Comparison of ENCODE assay signal across 1 cellular context in genomic region chr4:182880387-182881356, GRCh38.
TF ChIP-seq lines count a peak whose summit lies in the region.

No MANE protein-coding gene starts in this region.

TF ChIP-seq in HepG2, 621 proteins besides CTCF, POLR2A, EP300 and RAD21 (continued from another document and continues in another):
- TF ChIP-seq XRCC5 (optimal IDR thresholded peaks at IDR 0.05; ENCODE audit: low read length) (peak; percentile 72), ZNF761 (CRISPR knock-in tag; conservative IDR thresholded peaks at IDR 0.05) (peak; percentile 65; the same call in 1 of the 2 replicates), SNAPC2 (CRISPR knock-in tag; IDR thresholded peaks at IDR 0.05) (no peak; the same call in 1 of the 2 replicates), ZNF407 (CRISPR knock-in tag; IDR thresholded peaks at IDR 0.05; ENCODE audit: not compliant biosample characterization) (peak; percentile 44), YY1 (IDR thresholded peaks at IDR 0.05; ENCODE audit: insufficient read depth, insufficient replicate concordance, low read depth, low read length) (peak; percentile 40), FOSL1 (CRISPR knock-in tag; IDR thresholded peaks at IDR 0.05; ENCODE audit: borderline replicate concordance) (no peak), ZNF121 (CRISPR knock-in tag; IDR thresholded peaks at IDR 0.05) (peak; percentile 30; the same call in 1 of the 2 replicates), ZNF549 (CRISPR knock-in tag; IDR thresholded peaks at IDR 0.05) (no peak), RFX1 (IDR thresholded peaks at IDR 0.05) (no peak), ZBTB7B (CRISPR knock-in tag; IDR thresholded peaks at IDR 0.05) (0 out of 2 replicates have a peak, but pooled peaks have one; percentile 67), DR1 (CRISPR knock-in tag; IDR thresholded peaks at IDR 0.05) (no peak), RORA (CRISPR knock-in tag; IDR thresholded peaks at IDR 0.05) (no peak), ZNF781 (CRISPR knock-in tag; IDR thresholded peaks at IDR 0.05; ENCODE audit: borderline replicate concordance, not compliant biosample characterization) (peak; percentile 45), ZFP82 (CRISPR knock-in tag; IDR thresholded peaks at IDR 0.05; ENCODE audit: borderline replicate concordance) (no peak), ELF4 (CRISPR knock-in tag; IDR thresholded peaks at IDR 0.05; ENCODE audit: borderline replicate concordance) (no peak), TRIM22 (IDR thresholded peaks at IDR 0.05) (no peak), HNRNPLL (IDR thresholded peaks at IDR 0.05; ENCODE audit: low read depth, low read length, poor library complexity, severe bottlenecking) (peak; percentile 37), ZNF780A (CRISPR knock-in tag; IDR thresholded peaks at IDR 0.05) (no peak), JDP2 (CRISPR knock-in tag; IDR thresholded peaks at IDR 0.05; ENCODE audit: borderline replicate concordance) (no peak), GZF1 (CRISPR knock-in tag; IDR thresholded peaks at IDR 0.05) (0 out of 2 replicates have a peak, but pooled peaks have one; percentile 21), HBP1 (CRISPR knock-in tag; IDR thresholded peaks at IDR 0.05; ENCODE audit: low read depth) (0 out of 2 replicates have a peak, but pooled peaks have one; percentile 73), NPAS2 (CRISPR knock-in tag; IDR thresholded peaks at IDR 0.05; ENCODE audit: borderline replicate concordance) (no peak), MIXL1 (CRISPR knock-in tag; IDR thresholded peaks at IDR 0.05) (0 out of 2 replicates have a peak, but pooled peaks have one; percentile 12), HOXA3 (CRISPR knock-in tag; IDR thresholded peaks at IDR 0.05) (peak; percentile 85), HDAC6 (IDR thresholded peaks at IDR 0.05; ENCODE audit: low read depth, low read length) (no peak), PAF1 (CRISPR knock-in tag; IDR thresholded peaks at IDR 0.05) (no peak), FOXP4 (CRISPR knock-in tag; IDR thresholded peaks at IDR 0.05) (peak; percentile 64), MTERF4 (CRISPR knock-in tag; IDR thresholded peaks at IDR 0.05) (no peak), ZNF616 (CRISPR knock-in tag; IDR thresholded peaks at IDR 0.05; ENCODE audit: low read depth) (peak; percentile 62; the same call in 1 of the 2 replicates), ZNF605 (CRISPR knock-in tag; IDR thresholded peaks at IDR 0.05) (peak; percentile 98), ZNF460 (CRISPR knock-in tag; IDR thresholded peaks at IDR 0.05; ENCODE audit: borderline replicate concordance) (no peak; the same call in 1 of the 2 replicates), DRAP1 (CRISPR knock-in tag; IDR thresholded peaks at IDR 0.05) (peak; percentile 58; the same call in 1 of the 2 replicates), RCOR2 (CRISPR knock-in tag; IDR thresholded peaks at IDR 0.05) (peak; percentile 83), SP4 (CRISPR knock-in tag; IDR thresholded peaks at IDR 0.05) (peak; percentile 38; the same call in 1 of the 2 replicates), TARDBP (CRISPR knock-in tag; IDR thresholded peaks at IDR 0.05) (peak; percentile 76; the same call in 1 of the 2 replicates), ZNF329 (CRISPR knock-in tag; IDR thresholded peaks at IDR 0.05; ENCODE audit: low read depth) (no peak), ZNF850 (CRISPR knock-in tag; conservative IDR thresholded peaks at IDR 0.05) (no peak), ZNF383 (CRISPR knock-in tag; IDR thresholded peaks at IDR 0.05; ENCODE audit: borderline replicate concordance) (no peak), XBP1 (CRISPR knock-in tag; IDR thresholded peaks at IDR 0.05) (no peak), LCORL (IDR thresholded peaks at IDR 0.05) (no peak), LCORL (CRISPR knock-in tag; IDR thresholded peaks at IDR 0.05) (peak; percentile 94), CHCHD3 (CRISPR knock-in tag; IDR thresholded peaks at IDR 0.05) (no peak), ATAD3A (CRISPR knock-in tag; IDR thresholded peaks at IDR 0.05) (no peak), BCLAF1 (IDR thresholded peaks at IDR 0.05) (no peak), E2F2 (CRISPR knock-in tag; IDR thresholded peaks at IDR 0.05; ENCODE audit: borderline replicate concordance) (no peak), ZSCAN5A (CRISPR knock-in tag; IDR thresholded peaks at IDR 0.05; ENCODE audit: borderline replicate concordance) (peak; percentile 33; the same call in 1 of the 2 replicates)
